Comparison of ENCODE assay signal across 23 cellular contexts in the genomic region with DNA sequence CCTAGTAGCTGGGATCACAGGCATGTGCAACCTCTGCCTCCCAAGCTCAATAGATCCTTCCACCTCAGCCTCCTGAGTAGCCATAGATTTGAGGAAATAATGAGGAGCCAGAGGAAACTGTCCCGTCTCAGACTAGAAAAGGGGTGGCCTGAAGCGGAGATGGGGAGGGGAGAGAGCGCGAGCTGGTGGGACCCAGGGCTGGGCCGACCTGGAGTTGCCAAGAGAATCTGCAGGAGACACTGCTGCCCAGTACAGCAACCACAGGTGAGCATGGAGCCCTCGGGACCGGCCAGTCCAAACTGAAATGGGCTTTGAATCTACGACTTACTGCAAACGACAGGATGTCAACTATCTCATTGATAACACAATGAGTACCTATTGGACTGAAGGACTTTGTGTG. TPM values are rescaled to one million over a fixed set of nuclear protein-coding genes. Genes with fewer than 3 reads are reported as not detected.
"Had no signal": no experiment of that assay in that cellular context is flagged by ENCODE, and none has a peak within 500 bp of the region (broad histone marks: within the 10 kb centered on the region; RNA-seq: fewer than 3 reads in every experiment).

No MANE protein-coding gene starts in this region.

- H3K36me3 ChIP-seq: gastroesophageal sphincter, heart left ventricle, sigmoid colon, tibial nerve had no signal

- H3K9me3 ChIP-seq: body of pancreas, gastroesophageal sphincter, heart left ventricle, sigmoid colon, tibial nerve had no signal

- H3K4me3 Mint-ChIP-seq: activated B cell treated with CpG ODN at 0.5 μM for 24 hours; activated CD4-positive, alpha-beta memory T cell treated with anti-CD3 and anti-CD28 coated beads for 36 hours; activated naive CD4-positive, alpha-beta T cell treated with anti-CD3 and anti-CD28 coated beads for 36 hours; activated T-helper 17 cell treated with anti-CD3 and anti-CD28 coated beads, Interleukin-2, amount 50 U/mL, for 72 hours; naive thymus-derived CD8-positive, alpha-beta T cell; T-cell had no signal

- H3K27ac Mint-ChIP-seq: activated B cell treated with CpG ODN at 0.5 μM for 24 hours; activated CD4-positive, alpha-beta memory T cell treated with anti-CD3 and anti-CD28 coated beads for 36 hours; activated naive CD4-positive, alpha-beta T cell treated with anti-CD3 and anti-CD28 coated beads for 36 hours; activated T-helper 17 cell treated with anti-CD3 and anti-CD28 coated beads, Interleukin-2, amount 50 U/mL, for 72 hours; T-cell had no signal

- H3K27me3 Mint-ChIP-seq: activated CD4-positive, alpha-beta memory T cell treated with anti-CD3 and anti-CD28 coated beads for 36 hours; activated T-helper 17 cell treated with anti-CD3 and anti-CD28 coated beads, Interleukin-2, amount 50 U/mL, for 72 hours; T-cell had no signal

- H3K4me1 Mint-ChIP-seq: activated B cell treated with CpG ODN at 0.5 μM for 24 hours had no signal

- H3K27me3 ChIP-seq: body of pancreas, heart left ventricle, sigmoid colon, tibial nerve had no signal

- H3K9me3 Mint-ChIP-seq: activated B cell treated with CpG ODN at 0.5 μM for 24 hours; activated CD4-positive, alpha-beta memory T cell treated with anti-CD3 and anti-CD28 coated beads for 36 hours; activated naive CD4-positive, alpha-beta T cell treated with anti-CD3 and anti-CD28 coated beads for 36 hours; activated T-helper 17 cell treated with anti-CD3 and anti-CD28 coated beads, Interleukin-2, amount 50 U/mL, for 72 hours had no signal

- ATAC-seq: activated T-helper 17 cell treated with anti-CD3 and anti-CD28 coated beads, Interleukin-2, amount 50 U/mL, for 72 hours; body of pancreas; esophagus mucosa; gastroesophageal sphincter; heart left ventricle; naive thymus-derived CD8-positive, alpha-beta T cell; T-cell had no signal

- DNase-seq: activated B cell treated with CpG ODN at 0.5 μM for 24 hours; activated CD4-positive, alpha-beta memory T cell treated with anti-CD3 and anti-CD28 coated beads for 36 hours; activated CD4-positive, alpha-beta T cell treated with anti-CD3 and anti-CD28 coated beads for 4 hours; activated naive CD4-positive, alpha-beta T cell treated with anti-CD3 and anti-CD28 coated beads for 36 hours; activated T-cell treated with anti-CD3 and anti-CD28 coated beads, Interleukin-2, amount 50 U/mL, for 1 hour; body of pancreas; caudate nucleus; heart left ventricle; kidney glomerular epithelial cell; mesendoderm; naive thymus-derived CD8-positive, alpha-beta T cell; nucleus accumbens; sigmoid colon; stimulated activated CD4-positive, alpha-beta T cell treated with anti-CD3 and anti-CD28 coated beads, Interleukin-4, amount 100 ng/mL, for 4 hours; stimulated activated naive CD4-positive, alpha-beta T cell; substantia nigra; T-cell; T-helper 9 cell had no signal

- H3K27ac ChIP-seq: body of pancreas, gastroesophageal sphincter, heart left ventricle, sigmoid colon, tibial nerve had no signal

- H3K4me3 ChIP-seq: body of pancreas, gastroesophageal sphincter, heart left ventricle, sigmoid colon, tibial nerve had no signal

- H3K4me1 ChIP-seq: body of pancreas, gastroesophageal sphincter, sigmoid colon, tibial nerve had no signal

RNA-seq across cellular contexts. Expression of gene CD300LB, which starts 40.6 kb away (rescaled TPM):
- total RNA-seq: activated B cell treated with CpG ODN at 0.5 μM for 24 hours; activated CD4-positive, alpha-beta memory T cell treated with anti-CD3 and anti-CD28 coated beads for 36 hours; activated naive CD4-positive, alpha-beta T cell treated with anti-CD3 and anti-CD28 coated beads for 36 hours; activated T-helper 17 cell treated with anti-CD3 and anti-CD28 coated beads, Interleukin-2, amount 50 U/mL, for 72 hours; body of pancreas; esophagus mucosa; naive thymus-derived CD8-positive, alpha-beta T cell; renal cortical epithelial cell; T-cell had no signal

RNA-seq across cellular contexts. Expression of gene CD300C, which starts 55.2 kb away (rescaled TPM):
- total RNA-seq: activated naive CD4-positive, alpha-beta T cell treated with anti-CD3 and anti-CD28 coated beads for 36 hours; naive thymus-derived CD8-positive, alpha-beta T cell had no signal

RNA-seq across cellular contexts. Expression of gene GPRC5C, which starts 58.8 kb away (rescaled TPM):
- total RNA-seq: activated naive CD4-positive, alpha-beta T cell treated with anti-CD3 and anti-CD28 coated beads for 36 hours; naive thymus-derived CD8-positive, alpha-beta T cell had no signal
